In genomic region chr19:33767898-33768413, GRCh38 we compare ENCODE assay signal across 1 cellular context.
TF ChIP-seq lines count a peak whose summit lies in the region.

No MANE protein-coding gene starts in this region.

TF ChIP-seq in WTC11, 78 proteins besides CTCF, POLR2A, EP300 and RAD21 (continued from another document):
- peak; percentile 69; the same call in 1 of the 2 replicates for TF ChIP-seq ESRRA (CRISPR knock-in tag; IDR thresholded peaks at IDR 0.05; ENCODE audit: borderline replicate concordance)
- TF ChIP-seq, protein P1, sequence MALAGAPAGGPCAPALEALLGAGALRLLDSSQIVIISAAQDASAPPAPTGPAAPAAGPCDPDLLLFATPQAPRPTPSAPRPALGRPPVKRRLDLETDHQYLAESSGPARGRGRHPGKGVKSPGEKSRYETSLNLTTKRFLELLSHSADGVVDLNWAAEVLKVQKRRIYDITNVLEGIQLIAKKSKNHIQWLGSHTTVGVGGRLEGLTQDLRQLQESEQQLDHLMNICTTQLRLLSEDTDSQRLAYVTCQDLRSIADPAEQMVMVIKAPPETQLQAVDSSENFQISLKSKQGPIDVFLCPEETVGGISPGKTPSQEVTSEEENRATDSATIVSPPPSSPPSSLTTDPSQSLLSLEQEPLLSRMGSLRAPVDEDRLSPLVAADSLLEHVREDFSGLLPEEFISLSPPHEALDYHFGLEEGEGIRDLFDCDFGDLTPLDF (CRISPR knock-in tag; IDR thresholded peaks at IDR 0.05), result peak; percentile 87
- TF ChIP-seq, protein P2, sequence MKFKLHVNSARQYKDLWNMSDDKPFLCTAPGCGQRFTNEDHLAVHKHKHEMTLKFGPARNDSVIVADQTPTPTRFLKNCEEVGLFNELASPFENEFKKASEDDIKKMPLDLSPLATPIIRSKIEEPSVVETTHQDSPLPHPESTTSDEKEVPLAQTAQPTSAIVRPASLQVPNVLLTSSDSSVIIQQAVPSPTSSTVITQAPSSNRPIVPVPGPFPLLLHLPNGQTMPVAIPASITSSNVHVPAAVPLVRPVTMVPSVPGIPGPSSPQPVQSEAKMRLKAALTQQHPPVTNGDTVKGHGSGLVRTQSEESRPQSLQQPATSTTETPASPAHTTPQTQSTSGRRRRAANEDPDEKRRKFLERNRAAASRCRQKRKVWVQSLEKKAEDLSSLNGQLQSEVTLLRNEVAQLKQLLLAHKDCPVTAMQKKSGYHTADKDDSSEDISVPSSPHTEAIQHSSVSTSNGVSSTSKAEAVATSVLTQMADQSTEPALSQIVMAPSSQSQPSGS (CRISPR knock-in tag; IDR thresholded peaks at IDR 0.05; ENCODE audit: borderline replicate concordance, low read depth), result no peak
- 0 out of 2 replicates have a peak, but pooled peaks have one; percentile 2 for TF ChIP-seq ZNF423 (CRISPR knock-in tag; IDR thresholded peaks at IDR 0.05)
- peak; percentile 84 for TF ChIP-seq SMAD4 (CRISPR knock-in tag; IDR thresholded peaks at IDR 0.05)
- peak; percentile 57; the same call in 1 of the 2 replicates for TF ChIP-seq FOXK1 (CRISPR knock-in tag; IDR thresholded peaks at IDR 0.05)
- no peak for TF ChIP-seq AFF4 (CRISPR knock-in tag; IDR thresholded peaks at IDR 0.05; ENCODE audit: borderline replicate concordance)
- no peak for TF ChIP-seq PRRX2 (CRISPR knock-in tag; IDR thresholded peaks at IDR 0.05)
- TF ChIP-seq ZNF232 (CRISPR knock-in tag; IDR thresholded peaks at IDR 0.05), result peak; percentile 96
- TF ChIP-seq FOXP4 (CRISPR knock-in tag; IDR thresholded peaks at IDR 0.05), result peak; percentile 84
- TF ChIP-seq SP1 (CRISPR knock-in tag; conservative IDR thresholded peaks at IDR 0.05), result peak; percentile 65; the same call in 1 of the 2 replicates
- 0 out of 2 replicates have a peak, but pooled peaks have one; percentile 58 for TF ChIP-seq NR1H2 (CRISPR knock-in tag; IDR thresholded peaks at IDR 0.05)
- TF ChIP-seq USF1 (CRISPR knock-in tag; IDR thresholded peaks at IDR 0.05), result peak; percentile 73; the same call in 1 of the 2 replicates
- TF ChIP-seq, protein P3, sequence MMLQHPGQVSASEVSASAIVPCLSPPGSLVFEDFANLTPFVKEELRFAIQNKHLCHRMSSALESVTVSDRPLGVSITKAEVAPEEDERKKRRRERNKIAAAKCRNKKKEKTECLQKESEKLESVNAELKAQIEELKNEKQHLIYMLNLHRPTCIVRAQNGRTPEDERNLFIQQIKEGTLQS (CRISPR knock-in tag; conservative IDR thresholded peaks at IDR 0.05), result no peak
- TF ChIP-seq, protein P4, sequence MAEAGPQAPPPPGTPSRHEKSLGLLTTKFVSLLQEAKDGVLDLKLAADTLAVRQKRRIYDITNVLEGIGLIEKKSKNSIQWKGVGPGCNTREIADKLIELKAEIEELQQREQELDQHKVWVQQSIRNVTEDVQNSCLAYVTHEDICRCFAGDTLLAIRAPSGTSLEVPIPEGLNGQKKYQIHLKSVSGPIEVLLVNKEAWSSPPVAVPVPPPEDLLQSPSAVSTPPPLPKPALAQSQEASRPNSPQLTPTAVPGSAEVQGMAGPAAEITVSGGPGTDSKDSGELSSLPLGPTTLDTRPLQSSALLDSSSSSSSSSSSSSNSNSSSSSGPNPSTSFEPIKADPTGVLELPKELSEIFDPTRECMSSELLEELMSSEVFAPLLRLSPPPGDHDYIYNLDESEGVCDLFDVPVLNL (CRISPR knock-in tag; IDR thresholded peaks at IDR 0.05; ENCODE audit: borderline replicate concordance, low read depth), result peak; percentile 63; the same call in 1 of the 2 replicates
- TF ChIP-seq, protein P5, sequence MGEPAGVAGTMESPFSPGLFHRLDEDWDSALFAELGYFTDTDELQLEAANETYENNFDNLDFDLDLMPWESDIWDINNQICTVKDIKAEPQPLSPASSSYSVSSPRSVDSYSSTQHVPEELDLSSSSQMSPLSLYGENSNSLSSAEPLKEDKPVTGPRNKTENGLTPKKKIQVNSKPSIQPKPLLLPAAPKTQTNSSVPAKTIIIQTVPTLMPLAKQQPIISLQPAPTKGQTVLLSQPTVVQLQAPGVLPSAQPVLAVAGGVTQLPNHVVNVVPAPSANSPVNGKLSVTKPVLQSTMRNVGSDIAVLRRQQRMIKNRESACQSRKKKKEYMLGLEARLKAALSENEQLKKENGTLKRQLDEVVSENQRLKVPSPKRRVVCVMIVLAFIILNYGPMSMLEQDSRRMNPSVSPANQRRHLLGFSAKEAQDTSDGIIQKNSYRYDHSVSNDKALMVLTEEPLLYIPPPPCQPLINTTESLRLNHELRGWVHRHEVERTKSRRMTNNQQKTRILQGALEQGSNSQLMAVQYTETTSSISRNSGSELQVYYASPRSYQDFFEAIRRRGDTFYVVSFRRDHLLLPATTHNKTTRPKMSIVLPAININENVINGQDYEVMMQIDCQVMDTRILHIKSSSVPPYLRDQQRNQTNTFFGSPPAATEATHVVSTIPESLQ (CRISPR knock-in tag; IDR thresholded peaks at IDR 0.05), result 0 out of 2 replicates have a peak, but pooled peaks have one; percentile 35
- TF ChIP-seq FOXP1 (CRISPR knock-in tag; IDR thresholded peaks at IDR 0.05; ENCODE audit: borderline replicate concordance), result peak; percentile 88
- TF ChIP-seq, protein P6, sequence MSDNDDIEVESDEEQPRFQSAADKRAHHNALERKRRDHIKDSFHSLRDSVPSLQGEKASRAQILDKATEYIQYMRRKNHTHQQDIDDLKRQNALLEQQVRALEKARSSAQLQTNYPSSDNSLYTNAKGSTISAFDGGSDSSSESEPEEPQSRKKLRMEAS (CRISPR knock-in tag; IDR thresholded peaks at IDR 0.05), result peak; percentile 70; the same call in 1 of the 2 replicates
- TF ChIP-seq GTF2I (CRISPR knock-in tag; conservative IDR thresholded peaks at IDR 0.05), result no peak
- TF ChIP-seq GABPB1 (CRISPR knock-in tag; IDR thresholded peaks at IDR 0.05), result no peak
- TF ChIP-seq ETV6 (CRISPR knock-in tag; IDR thresholded peaks at IDR 0.05), result peak; percentile 81
- peak; percentile 82; the same call in 1 of the 2 replicates for TF ChIP-seq TCF7 (CRISPR knock-in tag; IDR thresholded peaks at IDR 0.05; ENCODE audit: low read depth)
- TF ChIP-seq CREB1 (CRISPR knock-in tag; IDR thresholded peaks at IDR 0.05), result peak; percentile 82
- TF ChIP-seq NFE2L1 (CRISPR knock-in tag; IDR thresholded peaks at IDR 0.05), result peak; percentile 88
- peak; percentile 85; the same call in 1 of the 2 replicates for TF ChIP-seq SMAD3 (CRISPR knock-in tag; IDR thresholded peaks at IDR 0.05; ENCODE audit: borderline replicate concordance)
- TF ChIP-seq TP53 (CRISPR knock-in tag; IDR thresholded peaks at IDR 0.05), result peak; percentile 75
- TF ChIP-seq JUN (CRISPR knock-in tag; IDR thresholded peaks at IDR 0.05), result peak; percentile 90
- peak; percentile 86 for TF ChIP-seq ZNF219 (CRISPR knock-in tag; IDR thresholded peaks at IDR 0.05; ENCODE audit: borderline replicate concordance)
- TF ChIP-seq MYBL2 (CRISPR knock-in tag; IDR thresholded peaks at IDR 0.05), result peak; percentile 81
- TF ChIP-seq RORB (CRISPR knock-in tag; IDR thresholded peaks at IDR 0.05), result no peak
- TF ChIP-seq, protein P7, sequence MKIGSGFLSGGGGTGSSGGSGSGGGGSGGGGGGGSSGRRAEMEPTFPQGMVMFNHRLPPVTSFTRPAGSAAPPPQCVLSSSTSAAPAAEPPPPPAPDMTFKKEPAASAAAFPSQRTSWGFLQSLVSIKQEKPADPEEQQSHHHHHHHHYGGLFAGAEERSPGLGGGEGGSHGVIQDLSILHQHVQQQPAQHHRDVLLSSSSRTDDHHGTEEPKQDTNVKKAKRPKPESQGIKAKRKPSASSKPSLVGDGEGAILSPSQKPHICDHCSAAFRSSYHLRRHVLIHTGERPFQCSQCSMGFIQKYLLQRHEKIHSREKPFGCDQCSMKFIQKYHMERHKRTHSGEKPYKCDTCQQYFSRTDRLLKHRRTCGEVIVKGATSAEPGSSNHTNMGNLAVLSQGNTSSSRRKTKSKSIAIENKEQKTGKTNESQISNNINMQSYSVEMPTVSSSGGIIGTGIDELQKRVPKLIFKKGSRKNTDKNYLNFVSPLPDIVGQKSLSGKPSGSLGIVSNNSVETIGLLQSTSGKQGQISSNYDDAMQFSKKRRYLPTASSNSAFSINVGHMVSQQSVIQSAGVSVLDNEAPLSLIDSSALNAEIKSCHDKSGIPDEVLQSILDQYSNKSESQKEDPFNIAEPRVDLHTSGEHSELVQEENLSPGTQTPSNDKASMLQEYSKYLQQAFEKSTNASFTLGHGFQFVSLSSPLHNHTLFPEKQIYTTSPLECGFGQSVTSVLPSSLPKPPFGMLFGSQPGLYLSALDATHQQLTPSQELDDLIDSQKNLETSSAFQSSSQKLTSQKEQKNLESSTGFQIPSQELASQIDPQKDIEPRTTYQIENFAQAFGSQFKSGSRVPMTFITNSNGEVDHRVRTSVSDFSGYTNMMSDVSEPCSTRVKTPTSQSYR (CRISPR knock-in tag; IDR thresholded peaks at IDR 0.05), result peak; percentile 77; the same call in 1 of the 2 replicates
- TF ChIP-seq TEAD4 (CRISPR knock-in tag; IDR thresholded peaks at IDR 0.05), result peak; percentile 71
- TF ChIP-seq ZBTB21 (CRISPR knock-in tag; IDR thresholded peaks at IDR 0.05; ENCODE audit: borderline replicate concordance), result 0 out of 2 replicates have a peak, but pooled peaks have one; percentile 42
- TF ChIP-seq, protein P8, sequence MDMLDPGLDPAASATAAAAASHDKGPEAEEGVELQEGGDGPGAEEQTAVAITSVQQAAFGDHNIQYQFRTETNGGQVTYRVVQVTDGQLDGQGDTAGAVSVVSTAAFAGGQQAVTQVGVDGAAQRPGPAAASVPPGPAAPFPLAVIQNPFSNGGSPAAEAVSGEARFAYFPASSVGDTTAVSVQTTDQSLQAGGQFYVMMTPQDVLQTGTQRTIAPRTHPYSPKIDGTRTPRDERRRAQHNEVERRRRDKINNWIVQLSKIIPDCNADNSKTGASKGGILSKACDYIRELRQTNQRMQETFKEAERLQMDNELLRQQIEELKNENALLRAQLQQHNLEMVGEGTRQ (CRISPR knock-in tag; IDR thresholded peaks at IDR 0.05), result 0 out of 2 replicates have a peak, but pooled peaks have one; percentile 20
- TF ChIP-seq CREM (CRISPR knock-in tag; IDR thresholded peaks at IDR 0.05), result no peak
